In genomic region chr7:156698512-156698911, GRCh38 we compare ENCODE assay signal across 1 cellular context.
TF ChIP-seq lines count a peak whose summit lies in the region.
"Not testable (repeated sequence)": the region's sequence is repeated elsewhere in the genome, so short reads cannot be mapped to it uniquely, and the experiment has no call there.

No MANE protein-coding gene starts in this region.

- POLR2A ChIA-PET in HEK293 (lab: Yijun Ruan, JAX), result not testable (repeated sequence)

- not testable (repeated sequence) for H3K4me3 ChIP-seq in HEK293 (ENCODE audit: low read depth, low read length)

- H3K9me3 ChIP-seq in HEK293 (ENCODE audit: control insufficient read depth, insufficient read depth, low read depth, low read length), result not testable (repeated sequence)

- TF ChIP-seq CTCF in HEK293 (tag by site-specific recombination; IDR thresholded peaks at IDR 0.05), result not testable (repeated sequence)

- H3K27ac ChIP-seq in HEK293 (ENCODE audit: extremely low read depth, low read depth, low read length), result not testable (repeated sequence)

- not testable (repeated sequence) for H3K36me3 ChIP-seq in HEK293 (ENCODE audit: control insufficient read depth in 2 of 2, insufficient read depth in 1 of 2, low read length in 2 of 2)

- H3K4me1 ChIP-seq in HEK293 (ENCODE audit: control insufficient read depth, insufficient read depth, low read length), result not testable (repeated sequence)

- CTCF ChIA-PET in HEK293 (lab: Yijun Ruan, JAX), result interaction anchor here (0.6 kb wide), 1 partner anchor 31 kb away, joined by 3 read pairs; no protein-coding TSS in a partner anchor

TF ChIP-seq in HEK293, 187 proteins besides CTCF, POLR2A, EP300 and RAD21:
- peak; percentile 93 for TF ChIP-seq ZNF585B (tag by site-specific recombination; IDR thresholded peaks at IDR 0.05)
